In genomic region chr7:89813096-89813495, GRCh38 we compare ENCODE assay signal across 27 cellular contexts.
"Had no signal": no experiment of that assay in that cellular context is flagged by ENCODE, and none has a peak within 500 bp of the region (broad histone marks: within the 10 kb centered on the region; RNA-seq: fewer than 3 reads in every experiment).

No MANE protein-coding gene starts in this region.

- ATAC-seq: activated CD4-positive, CD25-positive, alpha-beta regulatory T cell treated with anti-CD3 and anti-CD28 coated beads, Interleukin-2, amount 50 U/mL, for 24 hours; activated CD8-positive, alpha-beta T cell treated with anti-CD3 and anti-CD28 coated beads for 36 hours; activated T-cell treated with anti-CD3 and anti-CD28 coated beads, Interleukin-2, amount 50 U/mL, for 4 hours; activated T-helper 17 cell treated with anti-CD3 and anti-CD28 coated beads, Interleukin-2, amount 50 U/mL, for 72 hours; body of pancreas; esophagus mucosa; foreskin keratinocyte; gastrocnemius medialis; heart left ventricle; T-cell had no signal

- H3K27ac ChIP-seq: body of pancreas, epithelial cell of prostate, foreskin keratinocyte, gastrocnemius medialis, heart left ventricle, WERI-Rb-1 had no signal

- DNase-seq: activated B cell treated with CpG ODN at 0.5 μM for 24 hours; activated CD4-positive, alpha-beta T cell treated with anti-CD3 and anti-CD28 coated beads for 48 hours; activated CD4-positive, alpha-beta T cell treated with anti-CD3 and anti-CD28 coated beads, Interleukin-2, amount 50 U/mL, for 1 hour; activated CD4-positive, alpha-beta T cell treated with anti-CD3 and anti-CD28 coated beads, Interleukin-2, amount 50 U/mL, for 48 hours; activated CD8-positive, alpha-beta memory T cell treated with anti-CD3 and anti-CD28 coated beads for 24 hours; activated CD8-positive, alpha-beta T cell treated with anti-CD3 and anti-CD28 coated beads for 36 hours; activated effector memory CD4-positive, alpha-beta T cell treated with Interleukin-2 at 50 U/mL for 16 hours; activated gamma-delta T cell treated with Interleukin-2 at 50 U/mL for 16 hours; activated naive CD4-positive, alpha-beta T cell treated with anti-CD3 and anti-CD28 coated beads, Interleukin-2, amount 50 U/mL, for 16 hours; activated naive CD4-positive, alpha-beta T cell treated with Interleukin-2 at 50 U/mL for 16 hours; activated T-cell treated with anti-CD3 and anti-CD28 coated beads, Interleukin-2, amount 50 U/mL, for 4 hours; amniotic stem cell; anterior cingulate cortex; body of pancreas; caudate nucleus; effector CD8-positive, alpha-beta T cell; gastrocnemius medialis; glutamatergic neuron; heart left ventricle; T-cell; T-helper 9 cell; WERI-Rb-1 had no signal

- H3K4me1 ChIP-seq: body of pancreas, foreskin keratinocyte, gastrocnemius medialis, heart left ventricle had no signal

- H3K36me3 ChIP-seq: gastrocnemius medialis, heart left ventricle, WERI-Rb-1 had no signal

- H3K4me3 ChIP-seq: body of pancreas, gastrocnemius medialis, heart left ventricle had no signal

- H3K27me3 ChIP-seq: body of pancreas, foreskin keratinocyte, gastrocnemius medialis, heart left ventricle had no signal

- H3K9me3 ChIP-seq: body of pancreas, gastrocnemius medialis, heart left ventricle had no signal
